ENCODE assay signal across 14 cellular contexts in the genomic region with DNA sequence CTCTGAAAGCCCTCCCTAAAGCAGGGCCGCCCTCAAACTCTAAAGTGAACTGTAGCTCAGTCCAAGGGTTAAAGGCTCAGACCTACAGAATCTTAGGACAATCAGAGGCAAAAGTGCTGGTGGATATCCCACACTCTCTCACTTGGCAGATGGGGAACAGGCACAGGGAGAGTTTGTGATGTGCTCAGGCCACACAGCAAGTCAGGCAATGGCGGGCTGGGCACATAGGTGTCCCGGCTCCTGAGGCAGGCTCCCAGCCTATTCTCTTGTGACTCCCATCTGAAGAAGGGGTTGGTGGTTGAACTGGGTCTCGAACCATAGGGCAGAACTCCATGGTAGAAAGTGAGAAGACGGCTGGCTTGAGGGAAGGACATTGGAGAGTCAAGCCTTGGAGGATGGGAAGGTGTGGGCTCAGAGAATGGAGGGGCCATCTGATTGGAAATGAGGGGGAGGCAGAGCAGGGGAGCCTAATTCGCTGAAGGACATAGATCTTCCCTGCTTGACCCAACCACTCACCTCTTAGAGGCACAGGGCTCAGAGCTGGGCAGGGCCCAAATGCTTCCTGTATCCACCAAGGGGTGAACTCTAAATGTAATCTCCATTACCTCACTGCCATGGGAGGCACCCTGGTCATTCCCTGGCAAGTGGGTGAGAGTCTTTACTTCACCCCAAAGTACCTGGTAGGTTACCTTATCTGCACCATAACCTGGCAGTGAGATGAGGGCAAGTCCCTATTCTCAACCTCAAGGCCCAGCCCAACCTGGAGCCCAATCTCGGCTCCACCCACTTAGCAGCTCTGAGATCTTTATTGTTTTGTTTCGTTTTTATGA. TPM values are rescaled to one million over a fixed set of nuclear protein-coding genes. Genes with fewer than 3 reads are reported as not detected.
DNase-seq lines count a peak whose midpoint lies in the region; ATAC-seq lines count a peak whose summit lies in the region.
"Had no signal": no experiment of that assay in that cellular context is flagged by ENCODE, and none has a peak within 500 bp of the region (broad histone marks: within the 10 kb centered on the region; RNA-seq: fewer than 3 reads in every experiment).

No MANE protein-coding gene starts in this region.

- H3K4me1 Mint-ChIP-seq in activated CD4-positive, alpha-beta T cell treated with anti-CD3 and anti-CD28 coated beads, Interleukin-2, amount 10 ng/mL, durations not matched to agents 7 days and 5 days = peaks cover 54% of the 10 kb centered on the region
- peaks cover 51% of the 10 kb centered on the region for H3K4me1 Mint-ChIP-seq in activated CD8-positive, alpha-beta T cell treated with anti-CD3 and anti-CD28 coated beads, Interleukin-2, amount 10 ng/mL, durations not matched to agents 7 days and 5 days (ENCODE audit: low read depth)
- peaks cover 13% of the 10 kb centered on the region for H3K4me1 Mint-ChIP-seq in memory B cell

- no peak for ATAC-seq in activated CD8-positive, alpha-beta T cell treated with anti-CD3 and anti-CD28 coated beads, Interleukin-2, amount 10 ng/mL, durations not matched to agents 7 days and 5 days
- ATAC-seq in memory B cell (ENCODE audit: low read depth) = peak; percentile 15
- ATAC-seq: gastrocnemius medialis had no signal

- peaks cover 6% of the 10 kb centered on the region for H3K27me3 Mint-ChIP-seq in activated CD4-positive, alpha-beta T cell treated with anti-CD3 and anti-CD28 coated beads, Interleukin-2, amount 10 ng/mL, durations not matched to agents 7 days and 5 days
- H3K27me3 Mint-ChIP-seq in activated CD8-positive, alpha-beta T cell treated with anti-CD3 and anti-CD28 coated beads, Interleukin-2, amount 10 ng/mL, durations not matched to agents 7 days and 5 days (ENCODE audit: low read depth) = no peaks in the 10 kb centered on the region
- peaks cover 8% of the 10 kb centered on the region for H3K27me3 Mint-ChIP-seq in memory B cell

- CTCF ChIA-PET in activated CD4-positive, alpha-beta T cell treated with anti-CD3 and anti-CD28 coated beads, Interleukin-2, amount 10 ng/mL, durations not matched to agents 7 days and 5 days (lab: Charles Lee) = interaction anchor here (0.7 to 1.3 kb wide), 4 partner anchors 8 to 12 kb away, joined by 3 to 4 read pairs (median 3); no protein-coding TSS in a partner anchor
- CTCF ChIA-PET in activated CD8-positive, alpha-beta T cell treated with anti-CD3 and anti-CD28 coated beads, Interleukin-2, amount 10 ng/mL, durations not matched to agents 7 days and 5 days (lab: Charles Lee) = interaction anchor here (0.8 to 4.2 kb wide), 4 partner anchors 11 to 132 kb away, joined by 3 to 22 read pairs (median 11); no protein-coding TSS in a partner anchor

- no peak overlapping the region for H3K4me3 Mint-ChIP-seq in activated CD4-positive, alpha-beta T cell treated with anti-CD3 and anti-CD28 coated beads, Interleukin-2, amount 10 ng/mL, durations not matched to agents 7 days and 5 days
- no peak overlapping the region for H3K4me3 Mint-ChIP-seq in activated CD8-positive, alpha-beta T cell treated with anti-CD3 and anti-CD28 coated beads, Interleukin-2, amount 10 ng/mL, durations not matched to agents 7 days and 5 days
- no peak overlapping the region for H3K4me3 Mint-ChIP-seq in memory B cell
- H3K4me3 Mint-ChIP-seq: immature natural killer cell had no signal

- peak overlapping the region; percentile 66 for H3K27ac Mint-ChIP-seq in activated CD4-positive, alpha-beta T cell treated with anti-CD3 and anti-CD28 coated beads, Interleukin-2, amount 10 ng/mL, durations not matched to agents 7 days and 5 days
- H3K27ac Mint-ChIP-seq in activated CD8-positive, alpha-beta T cell treated with anti-CD3 and anti-CD28 coated beads, Interleukin-2, amount 10 ng/mL, durations not matched to agents 7 days and 5 days = peak overlapping the region; percentile 3
- no peak overlapping the region for H3K27ac Mint-ChIP-seq in memory B cell

- no peaks in the 10 kb centered on the region for H3K36me3 Mint-ChIP-seq in activated CD4-positive, alpha-beta T cell treated with anti-CD3 and anti-CD28 coated beads, Interleukin-2, amount 10 ng/mL, durations not matched to agents 7 days and 5 days (ENCODE audit: low read depth)
- no peaks in the 10 kb centered on the region for H3K36me3 Mint-ChIP-seq in activated CD8-positive, alpha-beta T cell treated with anti-CD3 and anti-CD28 coated beads, Interleukin-2, amount 10 ng/mL, durations not matched to agents 7 days and 5 days (ENCODE audit: low read depth)
- H3K36me3 Mint-ChIP-seq in memory B cell = no peaks in the 10 kb centered on the region
- H3K36me3 Mint-ChIP-seq: immature natural killer cell had no signal

- DNase-seq in activated CD4-positive, alpha-beta T cell treated with anti-CD3 and anti-CD28 coated beads, Interleukin-2, amount 10 ng/mL, durations not matched to agents 7 days and 5 days = peak; percentile 47
- DNase-seq in activated CD4-positive, alpha-beta T cell treated with anti-CD3 and anti-CD28 coated beads for 4 hours = no peak
- no peak for DNase-seq in activated CD8-positive, alpha-beta T cell treated with anti-CD3 and anti-CD28 coated beads, Interleukin-2, amount 10 ng/mL, durations not matched to agents 7 days and 5 days
- DNase-seq in memory B cell (ENCODE audit: low spot score in 2 of 2) (no peak), NCI-H446 (lab: John Stamatoyannopoulos, UW) (no peak), kidney glomerular epithelial cell (lab: John Stamatoyannopoulos, UW) (no peak), NCI-H2081 (lab: John Stamatoyannopoulos, UW) (no peak)
- DNase-seq in stimulated activated naive CD4-positive, alpha-beta T cell treated with Interleukin-2 at 50 U/mL for 16 hours (lab: John Stamatoyannopoulos, UW) = peak; percentile 18
- DNase-seq: activated CD4-positive, CD25-positive, alpha-beta regulatory T cell treated with anti-CD3 and anti-CD28 coated beads, Interleukin-2, amount 50 U/mL, for 72 hours; gastrocnemius medialis; GM23248; immature natural killer cell; NCI-H1417; NCI-H446 treated with DMSO at 0.1 percent for 48 hours had no signal

- POLR2A ChIA-PET in activated CD4-positive, alpha-beta T cell treated with anti-CD3 and anti-CD28 coated beads, Interleukin-2, amount 10 ng/mL, durations not matched to agents 7 days and 5 days (lab: Charles Lee) = no interaction called here
- POLR2A ChIA-PET in activated CD8-positive, alpha-beta T cell treated with anti-CD3 and anti-CD28 coated beads, Interleukin-2, amount 10 ng/mL, durations not matched to agents 7 days and 5 days (lab: Charles Lee) = no interaction called here

- H3K9me3 Mint-ChIP-seq in activated CD4-positive, alpha-beta T cell treated with anti-CD3 and anti-CD28 coated beads, Interleukin-2, amount 10 ng/mL, durations not matched to agents 7 days and 5 days = no peaks in the 10 kb centered on the region
- no peaks in the 10 kb centered on the region for H3K9me3 Mint-ChIP-seq in activated CD8-positive, alpha-beta T cell treated with anti-CD3 and anti-CD28 coated beads, Interleukin-2, amount 10 ng/mL, durations not matched to agents 7 days and 5 days (ENCODE audit: insufficient read depth)
- H3K9me3 Mint-ChIP-seq in memory B cell = no peaks in the 10 kb centered on the region
- H3K9me3 Mint-ChIP-seq: immature natural killer cell had no signal

RNA-seq across cellular contexts. Expression of a gene that starts 4.9 kb away (rescaled TPM):
- 10 to 100 TPM; 27.8 to 31.5 TPM for total RNA-seq in activated CD4-positive, alpha-beta T cell treated with anti-CD3 and anti-CD28 coated beads, Interleukin-2, amount 10 ng/mL, durations not matched to agents 7 days and 5 days
- 10 to 100 TPM; 39.9 to 40.6 TPM for total RNA-seq in activated CD8-positive, alpha-beta T cell treated with anti-CD3 and anti-CD28 coated beads, Interleukin-2, amount 10 ng/mL, durations not matched to agents 7 days and 5 days

Comparison
In these comparisons a context has a peak if more than half of its experiments do, and no peak if none do; other contexts are left out.
1. DNase-seq: peak in activated CD4-positive, alpha-beta T cell treated with anti-CD3 and anti-CD28 coated beads, Interleukin-2, amount 10 ng/mL, durations not matched to agents 7 days and 5 days (single experiment) and stimulated activated naive CD4-positive, alpha-beta T cell treated with Interleukin-2 at 50 U/mL for 16 hours (single experiment); none in activated CD4-positive, alpha-beta T cell treated with anti-CD3 and anti-CD28 coated beads for 4 hours (0 of 2), activated CD8-positive, alpha-beta T cell treated with anti-CD3 and anti-CD28 coated beads, Interleukin-2, amount 10 ng/mL, durations not matched to agents 7 days and 5 days (single experiment), memory B cell (0 of 2), NCI-H446 (0 of 2), kidney glomerular epithelial cell (single experiment) and NCI-H2081 (0 of 2).